In the genomic region with DNA sequence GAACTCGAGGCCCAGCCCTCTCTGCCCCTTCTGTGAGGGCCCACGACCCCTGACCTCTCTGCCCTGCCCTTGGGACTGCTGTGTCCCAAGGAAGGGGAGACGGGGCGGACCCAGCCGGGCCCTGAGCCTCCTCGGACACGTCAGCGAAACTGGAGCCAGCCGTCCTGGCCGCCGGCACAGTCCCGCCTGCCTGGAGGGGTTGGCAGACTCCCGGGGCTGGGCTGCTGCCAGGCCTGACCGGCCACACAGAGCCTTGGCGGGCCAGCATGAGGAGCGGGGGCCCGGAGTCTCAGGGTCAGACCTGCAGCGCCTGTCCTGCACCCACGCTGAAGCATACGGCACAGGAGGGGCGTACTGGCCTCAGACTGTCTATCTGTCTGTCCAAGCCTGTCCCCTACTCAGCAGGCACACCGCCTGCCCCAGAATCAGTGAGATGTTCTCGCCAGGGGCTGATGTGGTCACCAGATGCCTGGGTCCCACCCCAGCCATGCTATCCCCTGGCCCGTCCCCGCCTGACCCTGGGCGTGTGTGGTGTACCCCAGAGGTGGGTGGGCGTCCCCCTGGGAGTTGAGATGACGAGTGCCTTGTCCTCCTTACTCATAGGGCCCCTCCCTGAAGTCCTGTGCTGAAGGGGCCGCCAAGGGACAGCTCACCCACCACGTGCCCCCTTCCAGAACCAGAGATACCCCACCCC, we compare ENCODE assay signal across 10 cellular contexts. TPM values are rescaled to one million over a fixed set of nuclear protein-coding genes. Genes with fewer than 3 reads are reported as not detected.
A peak's percentile ranks its signal among the peaks of the same experiment; 100 is the strongest.
DNase-seq lines count a peak whose midpoint lies in the region; ATAC-seq, FAIRE-seq and TF ChIP-seq lines count a peak whose summit lies in the region.
"Had no signal": no experiment of that assay in that cellular context is flagged by ENCODE, and none has a peak within 500 bp of the region (broad histone marks: within the 10 kb centered on the region; RNA-seq: fewer than 3 reads in every experiment).

No MANE protein-coding gene starts in this region.

- H3K4me2 ChIP-seq in neural progenitor cell: no peak overlapping the region

- TF ChIP-seq POLR2A in GM12891 (IDR thresholded peaks at IDR 0.05; ENCODE audit: low read depth, low read length): no peak

- peaks cover 28% of the 10 kb centered on the region for H3F3A ChIP-seq in neural progenitor cell (ENCODE audit: low read depth)

- CTCF ChIA-PET in AG04449 (lab: Yijun Ruan, JAX): interaction anchor here (1.2 to 23.7 kb wide), 4 partner anchors 13 to 28 kb away, joined by 3 to 389 read pairs (median 10); no protein-coding TSS in a partner anchor

- TF ChIP-seq CTCF in AG04449 (IDR thresholded peaks at IDR 0.05; ENCODE audit: insufficient read depth, low read length, missing control alignments) (no peak), foreskin fibroblast (IDR thresholded peaks at IDR 0.05; ENCODE audit: low read depth, low read length) (no peak), neural progenitor cell (IDR thresholded peaks at IDR 0.05) (no peak)

- H3K4me3 Mint-ChIP-seq in T-helper 17 cell: peak overlapping the region; percentile 68
- no peak overlapping the region for H3K4me3 Mint-ChIP-seq in neural progenitor cell
- H3K4me3 Mint-ChIP-seq: activated naive CD8-positive, alpha-beta T cell treated with anti-CD3 and anti-CD28 coated beads for 36 hours had no signal

- POLR2A ChIA-PET in AG04449 (lab: Yijun Ruan, JAX): interaction anchor here (0.7 to 1.5 kb wide), 2 partner anchors 9 to 180 kb away, joined by 3 to 6 read pairs; no protein-coding TSS in a partner anchor

- H3K9me3 Mint-ChIP-seq in neural progenitor cell: no peaks in the 10 kb centered on the region
- H3K9me3 Mint-ChIP-seq: activated naive CD8-positive, alpha-beta T cell treated with anti-CD3 and anti-CD28 coated beads for 36 hours had no signal

- DNase-seq in AG04449 (ENCODE audit: low read depth, low spot score) (no peak), T-helper 17 cell (no peak), foreskin fibroblast (peak; percentile 91 to 96), neural progenitor cell (ENCODE audit: low spot score) (peak; percentile 4), GM12891 (ENCODE audit: insufficient read length, low spot score) (no peak), NK-92 (lab: John Stamatoyannopoulos, UW; ENCODE audit: unreplicated experiment) (no peak)
- DNase-seq: activated naive CD8-positive, alpha-beta T cell treated with anti-CD3 and anti-CD28 coated beads for 36 hours; stimulated activated CD4-positive, alpha-beta T cell treated with anti-CD3 and anti-CD28 coated beads, Interleukin-15, amount 100 ng/mL, for 24 hours had no signal

- H3K4me1 ChIP-seq in neural progenitor cell: peaks cover 54% of the 10 kb centered on the region

- H3K27me3 Mint-ChIP-seq in T-helper 17 cell: no peaks in the 10 kb centered on the region
- H3K27me3 Mint-ChIP-seq in neural progenitor cell (ENCODE audit: insufficient read depth, low read depth): peaks cover 6% of the 10 kb centered on the region
- H3K27me3 Mint-ChIP-seq: activated naive CD8-positive, alpha-beta T cell treated with anti-CD3 and anti-CD28 coated beads for 36 hours had no signal

- H3K4me1 Mint-ChIP-seq in T-helper 17 cell (peaks cover 41% of the 10 kb centered on the region), neural progenitor cell (peaks cover 46% of the 10 kb centered on the region)

- no peak overlapping the region for H3K9ac ChIP-seq in neural progenitor cell

- peaks cover 4% of the 10 kb centered on the region for H3K79me2 ChIP-seq in neural progenitor cell (ENCODE audit: low read depth)

- H4K20me1 ChIP-seq in neural progenitor cell (ENCODE audit: low read depth): peaks cover 53% of the 10 kb centered on the region

- H3K27ac Mint-ChIP-seq in T-helper 17 cell: peak overlapping the region; percentile 92
- no peak overlapping the region for H3K27ac Mint-ChIP-seq in neural progenitor cell
- H3K27ac Mint-ChIP-seq: activated naive CD8-positive, alpha-beta T cell treated with anti-CD3 and anti-CD28 coated beads for 36 hours had no signal

- no peak overlapping the region for H3K27ac ChIP-seq in neural progenitor cell

- H3K36me3 ChIP-seq in neural progenitor cell: no peaks in the 10 kb centered on the region

- no peak overlapping the region for H2AFZ ChIP-seq in neural progenitor cell (replicated peaks)

- no peaks in the 10 kb centered on the region for H3K9me3 ChIP-seq in T-helper 17 cell (ENCODE audit: control insufficient read depth, low read length, poor library complexity, severe bottlenecking)
- H3K9me3 ChIP-seq in neural progenitor cell (ENCODE audit: low read depth): no peaks in the 10 kb centered on the region

- H3K36me3 Mint-ChIP-seq in T-helper 17 cell (ENCODE audit: low read depth) (no peaks in the 10 kb centered on the region), neural progenitor cell (no peaks in the 10 kb centered on the region)
- H3K36me3 Mint-ChIP-seq: activated naive CD8-positive, alpha-beta T cell treated with anti-CD3 and anti-CD28 coated beads for 36 hours had no signal

- no peak for FAIRE-seq in GM12891 (lab: Jason Lieb, UNC)

- H3K4me3 ChIP-seq in AG04449 (ENCODE audit: low read depth, low read length): peak overlapping the region; percentile 39
- H3K4me3 ChIP-seq in foreskin fibroblast (ENCODE audit: low read depth in 1 of 2, low read length in 2 of 2): peak overlapping the region; percentile 37 to 53
- H3K4me3 ChIP-seq in neural progenitor cell: no peak overlapping the region

- ATAC-seq in T-helper 17 cell: no peak
- ATAC-seq in HG02970 (IDR thresholded peaks at IDR 0.05; ENCODE audit: low FRiP score, unreplicated experiment): no peak
- no peak for ATAC-seq in GM18520 (IDR thresholded peaks at IDR 0.05; ENCODE audit: unreplicated experiment)

- peaks cover 5% of the 10 kb centered on the region for H3K27me3 ChIP-seq in neural progenitor cell

TF ChIP-seq in GM12891, 5 proteins besides CTCF, POLR2A, EP300 and RAD21:
- TF ChIP-seq PAX5 (IDR thresholded peaks at IDR 0.05; ENCODE audit: insufficient read depth, low read length, severe bottlenecking) (no peak), TAF1 (IDR thresholded peaks at IDR 0.05; ENCODE audit: low read depth, low read length) (no peak), SPI1 (IDR thresholded peaks at IDR 0.05; ENCODE audit: low read depth, low read length) (no peak), POU2F2 (IDR thresholded peaks at IDR 0.05; ENCODE audit: low read depth, low read length) (no peak), POLR2AphosphoS5 (IDR thresholded peaks at IDR 0.05; ENCODE audit: low read depth, low read length) (no peak)

RNA-seq across cellular contexts. Expression of gene VASN, which starts 4.6 kb away (rescaled TPM):
- total RNA-seq in T-helper 17 cell (under 1 TPM; 0.55 to 0.57 TPM), neural progenitor cell (ENCODE audit: low replicate concordance) (3.1 and 7.5 TPM in 2 replicates)
- 0.15 TPM for polyA plus RNA-seq in GM12891 (2012; ENCODE audit: low read depth, missing spikeins)

RNA-seq across cellular contexts. Expression of gene PAM16, which starts 25.2 kb away (rescaled TPM):
- total RNA-seq in T-helper 17 cell (10 to 100 TPM; 32.3 to 41.4 TPM), neural progenitor cell (ENCODE audit: low replicate concordance) (17.0 and 40.8 TPM in 2 replicates)
- 42.2 TPM for polyA plus RNA-seq in GM12891 (2012; ENCODE audit: low read depth, missing spikeins)

RNA-seq across cellular contexts. Expression of gene CORO7, which starts 40.1 kb away (rescaled TPM):
- total RNA-seq in T-helper 17 cell (100 to 1,000 TPM; 733 to 757 TPM), neural progenitor cell (ENCODE audit: low replicate concordance) (6.8 and 21.8 TPM in 2 replicates)
- 37.8 TPM for polyA plus RNA-seq in GM12891 (2012; ENCODE audit: low read depth, missing spikeins)

RNA-seq across cellular contexts. Expression of gene DNAJA3, which starts 49.4 kb away (rescaled TPM):
- total RNA-seq in T-helper 17 cell: 10 to 100 TPM; 27.9 to 29.7 TPM
- 27.3 and 47.2 TPM in 2 replicates for total RNA-seq in neural progenitor cell (ENCODE audit: low replicate concordance)
- 34.2 TPM for polyA plus RNA-seq in GM12891 (2012; ENCODE audit: low read depth, missing spikeins)

Comparison
In these comparisons a context has a peak if more than half of its experiments do, and no peak if none do; other contexts are left out.
1. DNase-seq: peak in foreskin fibroblast (2 of 2) and neural progenitor cell (single experiment); none in AG04449 (single experiment), T-helper 17 cell (0 of 3), GM12891 (single experiment) and NK-92 (single experiment).
2. RNA of gene CORO7, which starts 40.1 kb away (total RNA-seq): 733 to 757 TPM in T-helper 17 cell; 6.8 to 21.8 TPM in neural progenitor cell; every median in the first group is over 10 times any median in the second.